Comparison of ENCODE assay signal across 7 cellular contexts in the genomic region with DNA sequence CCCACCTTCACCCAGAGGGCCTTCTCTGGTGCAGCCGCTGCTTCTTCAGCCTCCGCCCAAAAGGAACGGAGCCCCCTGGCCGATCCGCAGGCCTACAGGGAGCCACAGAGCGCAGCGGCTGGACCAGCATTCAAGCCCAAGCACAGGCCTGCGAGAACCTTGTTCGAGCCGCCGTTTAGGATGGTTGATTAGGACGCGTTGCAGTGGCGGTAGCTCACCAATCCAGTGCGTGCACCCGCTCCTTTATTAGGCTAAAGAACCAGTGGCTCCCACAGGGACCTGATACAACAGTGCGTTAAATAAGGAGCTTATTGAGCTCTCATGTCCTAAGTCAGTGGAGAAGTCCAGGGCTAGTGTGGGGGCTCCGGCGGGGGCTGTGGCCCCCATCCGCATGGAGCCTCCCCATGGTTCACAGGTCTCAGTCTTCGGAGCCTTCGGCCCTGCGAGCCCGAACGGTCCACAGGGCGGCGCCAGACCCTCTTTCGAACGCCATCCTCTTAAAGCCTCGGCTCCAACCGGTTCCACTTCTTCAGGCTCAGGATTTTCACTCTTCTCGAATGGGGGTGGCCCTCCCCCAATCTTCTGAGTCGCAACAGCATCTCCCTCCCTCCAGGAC. TPM values are rescaled to one million over a fixed set of nuclear protein-coding genes. Genes with fewer than 3 reads are reported as not detected.
DNase-seq lines count a peak whose midpoint lies in the region; ATAC-seq and TF ChIP-seq lines count a peak whose summit lies in the region.
"Not testable (repeated sequence)": the region's sequence is repeated elsewhere in the genome, so short reads cannot be mapped to it uniquely, and the experiment has no call there.

No MANE protein-coding gene starts in this region.

- intact Hi-C loops in PC-3 (cut with micrococcal nuclease); left ventricle myocardium inferior (cut with micrococcal nuclease): not testable (repeated sequence)

- not testable (repeated sequence) for BruUV-seq in PC-3 (replicated peaks; lab: Mats Ljungman, UMichigan)

- H3K9me3 Mint-ChIP-seq in activated naive CD8-positive, alpha-beta T cell treated with anti-CD3 and anti-CD28 coated beads, Interleukin-2, amount 50 U/mL, for 24 hours; naive B cell: not testable (repeated sequence)

- TF ChIP-seq CTCF in GM12872 (IDR thresholded peaks at IDR 0.05; ENCODE audit: insufficient read depth, low read depth, low read length) = 0 out of 3 replicates have a peak, but pooled peaks have one; percentile 4
- TF ChIP-seq CTCF in PC-3 (conservative IDR thresholded peaks at IDR 0.05; ENCODE audit: low read depth, low read length) = peak; percentile 17; the same call in 1 of the 2 replicates
- peak; percentile 50 for TF ChIP-seq CTCF in left ventricle myocardium inferior (IDR thresholded peaks at IDR 0.05; ENCODE audit: borderline replicate concordance)

- not testable (repeated sequence) for H3K4me1 Mint-ChIP-seq in activated naive CD8-positive, alpha-beta T cell treated with anti-CD3 and anti-CD28 coated beads, Interleukin-2, amount 50 U/mL, for 24 hours; naive B cell

- POLR2A ChIA-PET in PC-3 (lab: Charles Lee; ENCODE audit: unreplicated experiment) = not testable (repeated sequence)

- H3K9me2 ChIP-seq in PC-3 (replicated peaks; ENCODE audit: low read length) = not testable (repeated sequence)

- H3K4me3 ChIP-seq in PC-3 (ENCODE audit: low read length); left ventricle myocardium inferior: not testable (repeated sequence)

- not testable (repeated sequence) for H3K9ac ChIP-seq in PC-3 (ENCODE audit: low read length)

- not testable (repeated sequence) for H3K9me3 ChIP-seq in PC-3 (ENCODE audit: low read length); left ventricle myocardium inferior (replicated peaks)

- not testable (repeated sequence) for H3K4me1 ChIP-seq in PC-3 (ENCODE audit: insufficient read depth, low read length); left ventricle myocardium inferior

- not testable (repeated sequence) for H3K36me3 ChIP-seq in PC-3 (ENCODE audit: low read depth, low read length); left ventricle myocardium inferior

- 0 out of 2 replicates have a peak, but pooled peaks have one; percentile 44 for ATAC-seq in PC-3
- peak; percentile 54 for ATAC-seq in activated naive CD8-positive, alpha-beta T cell treated with anti-CD3 and anti-CD28 coated beads, Interleukin-2, amount 50 U/mL, for 24 hours
- ATAC-seq in naive B cell (ENCODE audit: low read depth in 2 of 2) = peak; percentile 62 to 84

- CTCF ChIA-PET in PC-3 (lab: Charles Lee) = not testable (repeated sequence)

- not testable (repeated sequence) for H3K36me3 Mint-ChIP-seq in activated naive CD8-positive, alpha-beta T cell treated with anti-CD3 and anti-CD28 coated beads, Interleukin-2, amount 50 U/mL, for 24 hours (ENCODE audit: low read depth); naive B cell

- H3K4me2 ChIP-seq in PC-3 (ENCODE audit: low read length) = not testable (repeated sequence)

- H3K79me2 ChIP-seq in PC-3 (ENCODE audit: low read length) = not testable (repeated sequence)

- H3K27ac ChIP-seq in PC-3 (ENCODE audit: low read length); left ventricle myocardium inferior (replicated peaks): not testable (repeated sequence)

- DNase-seq in PC-3; activated naive CD8-positive, alpha-beta T cell treated with anti-CD3 and anti-CD28 coated beads, Interleukin-2, amount 50 U/mL, for 24 hours; left ventricle myocardium inferior; naive B cell: not testable (repeated sequence)
- DNase-seq in dermis blood vessel endothelial cell = peak; percentile 13
- peak; percentile 11 for DNase-seq in stimulated activated CD4-positive, alpha-beta T cell treated with anti-CD3 and anti-CD28 coated beads, Interleukin-12 subunit alpha, Interleukin-12 subunit beta, amount 100 ng/mL, for 4 hours

- not testable (repeated sequence) for H3K4me3 Mint-ChIP-seq in activated naive CD8-positive, alpha-beta T cell treated with anti-CD3 and anti-CD28 coated beads, Interleukin-2, amount 50 U/mL, for 24 hours; naive B cell

- H3K27me3 ChIP-seq in PC-3 (ENCODE audit: low read length); left ventricle myocardium inferior (ENCODE audit: low read depth): not testable (repeated sequence)

- not testable (repeated sequence) for H3F3A ChIP-seq in PC-3 (ENCODE audit: low read length, unreplicated experiment)

- H4K20me1 ChIP-seq in PC-3 (ENCODE audit: low read length) = not testable (repeated sequence)

- H2AFZ ChIP-seq in PC-3 (ENCODE audit: low read length) = not testable (repeated sequence)

- not testable (repeated sequence) for H3K27me3 Mint-ChIP-seq in activated naive CD8-positive, alpha-beta T cell treated with anti-CD3 and anti-CD28 coated beads, Interleukin-2, amount 50 U/mL, for 24 hours; naive B cell

- not testable (repeated sequence) for H3K27ac Mint-ChIP-seq in activated naive CD8-positive, alpha-beta T cell treated with anti-CD3 and anti-CD28 coated beads, Interleukin-2, amount 50 U/mL, for 24 hours; naive B cell

RNA-seq across cellular contexts. Expression of a gene that starts 10.7 kb away (rescaled TPM):
- total RNA-seq in PC-3 (2014; rRNA removed) = 15.8 and 20.8 TPM in 2 replicates
- 27.4 and 28.5 TPM in 2 replicates for total RNA-seq in dermis blood vessel endothelial cell
- total RNA-seq in left ventricle myocardium inferior = 27.3 TPM
- polyA plus RNA-seq in naive B cell (ENCODE audit: low read depth in 6 of 6) = 10 to 100 TPM in 5 of 6 donors, 1 to 10 TPM in 1; 6.3 to 19.6 (median 16.2) TPM
